Comparison of ENCODE assay signal across 16 cellular contexts in the genomic region with DNA sequence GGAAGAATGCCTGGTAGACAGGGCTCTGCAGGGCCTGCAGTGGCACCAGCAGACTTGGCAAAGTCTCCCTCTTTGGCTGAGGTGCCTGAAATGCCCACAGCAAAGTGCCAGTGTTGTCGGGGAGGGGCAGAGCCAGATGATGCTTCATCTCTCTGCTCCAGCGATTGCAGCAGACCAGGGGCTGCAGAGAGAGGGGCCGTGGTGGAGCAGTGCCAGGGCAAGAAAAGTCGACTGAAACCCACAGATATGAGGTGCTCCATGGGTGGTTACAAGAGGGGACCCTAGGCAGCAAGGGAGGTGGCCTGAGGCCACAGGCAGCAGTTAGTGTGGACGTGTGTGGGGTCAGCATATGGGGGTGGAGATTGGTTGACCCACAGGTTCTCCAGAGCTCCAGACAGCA.
A peak's percentile ranks its signal among the peaks of the same experiment; 100 is the strongest.
DNase-seq lines count a peak whose midpoint lies in the region; ATAC-seq, FAIRE-seq and TF ChIP-seq lines count a peak whose summit lies in the region.
"Had no signal": no experiment of that assay in that cellular context is flagged by ENCODE, and none has a peak within 500 bp of the region (broad histone marks: within the 10 kb centered on the region; RNA-seq: fewer than 3 reads in every experiment).

No MANE protein-coding gene starts in this region.

- no peak overlapping the region for H2BK15ac ChIP-seq in neuronal stem cell (ENCODE audit: low read length)

- no peak for ATAC-seq in natural killer cell
- ATAC-seq: GM23338 had no signal

- H3K4ac ChIP-seq in neuronal stem cell (ENCODE audit: low read length) = no peak overlapping the region

- H2BK12ac ChIP-seq in neuronal stem cell (ENCODE audit: low read length) = no peak overlapping the region

- H3K4me1 Mint-ChIP-seq in endodermal cell (no peaks in the 10 kb centered on the region), natural killer cell (no peaks in the 10 kb centered on the region)
- H3K4me1 Mint-ChIP-seq: GM23338 had no signal

- H3K27ac ChIP-seq in endodermal cell (ENCODE audit: low read depth, low read length) = no peak overlapping the region
- H3K27ac ChIP-seq in kidney (ENCODE audit: low read depth in 2 of 2, low read length in 2 of 2) = no peak overlapping the region
- no peak overlapping the region for H3K27ac ChIP-seq in neuronal stem cell (replicated peaks; ENCODE audit: low read length)
- H3K27ac ChIP-seq: C4-2B had no signal

- H3K18ac ChIP-seq in neuronal stem cell (ENCODE audit: low read length) = peak overlapping the region; percentile 33

- H2BK120ac ChIP-seq in neuronal stem cell (ENCODE audit: low read depth, low read length) = no peak overlapping the region

- H3K9me3 ChIP-seq in endodermal cell (ENCODE audit: control insufficient read depth, low read length) (peaks cover 11% of the 10 kb centered on the region), kidney (ENCODE audit: control insufficient read depth in 1 of 2, low read length in 2 of 2) (no peaks in the 10 kb centered on the region), neuronal stem cell (replicated peaks in 1 of 2; ENCODE audit: control insufficient read depth in 2 of 2, insufficient read depth in 1 of 2, low read depth in 1 of 2, low read length in 2 of 2) (peaks cover 0 to 2% of the 10 kb centered on the region in 2 donors)
- H3K9me3 ChIP-seq: Caco-2 had no signal

- H3K27ac Mint-ChIP-seq in endodermal cell (no peak overlapping the region), natural killer cell (no peak overlapping the region)
- H3K27ac Mint-ChIP-seq: CD4-positive, alpha-beta T cell; GM23338 had no signal

- WGBS in endodermal cell (ENCODE audit: insufficient coverage in 1 of 2, insufficient read length in 1 of 2), 2 experiments = 67 to 73% methylated on average over 3 to 5 of the region's 5 CpGs
- WGBS in neuronal stem cell (ENCODE audit: extremely low coverage in 2 of 2, insufficient read length in 2 of 2, insufficient replicate concordance in 1 of 2), 2 donors = no CpG with 5 or more reads among the region's 5 CpGs

- TF ChIP-seq CTCF in endodermal cell (conservative IDR thresholded peaks at IDR 0.05) (no peak), kidney (IDR thresholded peaks at IDR 0.05; ENCODE audit: borderline replicate concordance, extremely low read depth, insufficient read depth) (no peak), natural killer cell (IDR thresholded peaks at IDR 0.05) (no peak)

- H4K8ac ChIP-seq in neuronal stem cell (ENCODE audit: low read depth, low read length) = no peak overlapping the region

- FAIRE-seq in kidney (lab: Jason Lieb, UNC) = no peak
- FAIRE-seq: A204.1, D721Med, H54 had no signal

- H3K23ac ChIP-seq in neuronal stem cell (ENCODE audit: low read depth, low read length, poor library complexity) = no peak overlapping the region

- no peak overlapping the region for H3K14ac ChIP-seq in neuronal stem cell (ENCODE audit: low read length)

- H3K4me1 ChIP-seq in endodermal cell (ENCODE audit: control insufficient read depth, insufficient read depth, low read length) (no peaks in the 10 kb centered on the region), kidney (ENCODE audit: control insufficient read depth in 1 of 2, insufficient read depth in 1 of 2, low read depth in 1 of 2, low read length in 2 of 2) (no peaks in the 10 kb centered on the region), neuronal stem cell (ENCODE audit: control insufficient read depth in 2 of 2, insufficient read depth in 1 of 2, low read depth in 1 of 2, low read length in 2 of 2) (no peaks in the 10 kb centered on the region)
- H3K4me1 ChIP-seq: Caco-2 had no signal

- no peak overlapping the region for H3K4me3 ChIP-seq in endodermal cell (ENCODE audit: low read length)
- H3K4me3 ChIP-seq in kidney (ENCODE audit: low read length in 2 of 2) = no peak overlapping the region
- no peak overlapping the region for H3K4me3 ChIP-seq in neuronal stem cell (ENCODE audit: low read length in 2 of 2)
- H3K4me3 ChIP-seq: GM23338 had no signal

- H3K9me3 Mint-ChIP-seq in endodermal cell = peaks cover 15% of the 10 kb centered on the region
- H3K9me3 Mint-ChIP-seq in natural killer cell = peaks cover 9 to 17% of the 10 kb centered on the region in 2 donors

- H3K4me2 ChIP-seq in neuronal stem cell (ENCODE audit: insufficient read depth, low read length, poor library complexity, severe bottlenecking) = no peak overlapping the region
- H3K4me2 ChIP-seq: GM23338 had no signal

- H3K27me3 Mint-ChIP-seq in endodermal cell (ENCODE audit: insufficient read depth) (peaks cover 14% of the 10 kb centered on the region), natural killer cell (ENCODE audit: low read depth in 2 of 2) (peaks cover 0 to 2% of the 10 kb centered on the region in 2 donors)

- H2AFZ ChIP-seq in neuronal stem cell (ENCODE audit: low read length) = no peak overlapping the region
- H2AFZ ChIP-seq: GM23338 had no signal

- no peaks in the 10 kb centered on the region for H3K79me1 ChIP-seq in neuronal stem cell (ENCODE audit: low read depth, low read length)

- H3K9ac ChIP-seq in endodermal cell (ENCODE audit: extremely low read depth, low read length, poor library complexity, severe bottlenecking) (no peak overlapping the region), kidney (ENCODE audit: low read length in 2 of 2) (no peak overlapping the region), neuronal stem cell (ENCODE audit: low read depth, low read length, poor library complexity) (no peak overlapping the region)

- H2AK5ac ChIP-seq in neuronal stem cell (ENCODE audit: low read depth, low read length) = no peak overlapping the region

- H3K36me3 Mint-ChIP-seq in endodermal cell (ENCODE audit: low read depth) (no peaks in the 10 kb centered on the region), natural killer cell (no peaks in the 10 kb centered on the region)

- H3K36me3 ChIP-seq in endodermal cell (ENCODE audit: control insufficient read depth, insufficient read depth, low read length) (no peaks in the 10 kb centered on the region), kidney (ENCODE audit: control insufficient read depth in 1 of 2, insufficient read depth in 2 of 2, low read length in 2 of 2) (no peaks in the 10 kb centered on the region), neuronal stem cell (replicated peaks in 1 of 2; ENCODE audit: control insufficient read depth in 2 of 2, insufficient read depth in 2 of 2, low read length in 2 of 2) (no peaks in the 10 kb centered on the region)

- peak; percentile 14 for DNase-seq in endodermal cell
- DNase-seq in kidney = peak; percentile 38
- no peak for DNase-seq in neuronal stem cell (ENCODE audit: low spot score)
- no peak for DNase-seq in NCI-H1694 treated with DMSO at 0.1 percent for 48 hours (lab: John Stamatoyannopoulos, UW)
- no peak for DNase-seq in activated effector memory CD4-positive, alpha-beta T cell treated with anti-CD3 and anti-CD28 coated beads, Interleukin-2, amount 50 U/mL, for 16 hours
- no peak for DNase-seq in natural killer cell
- DNase-seq: ACHN; Caco-2; CD4-positive, alpha-beta T cell; GDM1; HCEC 1CT had no signal

- H4K91ac ChIP-seq in neuronal stem cell (ENCODE audit: low read depth, low read length, poor library complexity) = no peak overlapping the region

- no peak overlapping the region for H2BK5ac ChIP-seq in neuronal stem cell (ENCODE audit: low read length)

- intact Hi-C loops in kidney (cut with DNase I) = no loop called here
- intact Hi-C loops in natural killer cell (cut with micrococcal nuclease) = no loop called here

- H3K4me3 Mint-ChIP-seq in endodermal cell = no peak overlapping the region
- H3K4me3 Mint-ChIP-seq in natural killer cell = no peak overlapping the region
- H3K4me3 Mint-ChIP-seq: CD4-positive, alpha-beta T cell; GM23338 had no signal

- H3K27me3 ChIP-seq in endodermal cell (ENCODE audit: control insufficient read depth, insufficient read depth, low read length, poor library complexity, severe bottlenecking) (peaks cover 24% of the 10 kb centered on the region), neuronal stem cell (ENCODE audit: control insufficient read depth in 3 of 3, insufficient read depth in 3 of 3, low read depth in 1 of 3, low read length in 3 of 3) (no peaks in the 10 kb centered on the region)

Comparison
In these comparisons a context has a peak if more than half of its experiments do, and no peak if none do; other contexts are left out.
1. DNase-seq: peak in endodermal cell (single experiment) and kidney (single experiment); none in neuronal stem cell (single experiment), NCI-H1694 treated with DMSO at 0.1 percent for 48 hours (single experiment), activated effector memory CD4-positive, alpha-beta T cell treated with anti-CD3 and anti-CD28 coated beads, Interleukin-2, amount 50 U/mL, for 16 hours (single experiment) and natural killer cell (single experiment).